ENCODE assay signal across 1 cellular context in genomic region chr3:128176270-128176831, GRCh38.
A peak's percentile ranks its signal among the peaks of the same experiment; 100 is the strongest.
TF ChIP-seq lines count a peak whose summit lies in the region.

No MANE protein-coding gene starts in this region.

TF ChIP-seq in IMR-90, 13 proteins besides CTCF, POLR2A, EP300 and RAD21:
- TF ChIP-seq NFE2L2 (IDR thresholded peaks at IDR 0.05; ENCODE audit: low read depth, low read length) (no peak), MAFK (IDR thresholded peaks at IDR 0.05; ENCODE audit: low read depth, low read length) (peak; percentile 75), RCOR1 (IDR thresholded peaks at IDR 0.05; ENCODE audit: insufficient replicate concordance, low read length) (no peak)
TF ChIP-seq in IMR-90: peak in this region for 1.
